22 cellular contexts compared by ENCODE assay signal in genomic region chr9:97052735-97053134, GRCh38. TPM values are rescaled to one million over a fixed set of nuclear protein-coding genes. Genes with fewer than 3 reads are reported as not detected.
"Had no signal": no experiment of that assay in that cellular context is flagged by ENCODE, and none has a peak within 500 bp of the region (broad histone marks: within the 10 kb centered on the region; RNA-seq: fewer than 3 reads in every experiment).

No MANE protein-coding gene starts in this region.

- H3K4me3 Mint-ChIP-seq: activated CD4-positive, alpha-beta T cell treated with anti-CD3 and anti-CD28 coated beads for 36 hours; activated naive CD8-positive, alpha-beta T cell treated with anti-CD3 and anti-CD28 coated beads for 36 hours; central memory CD8-positive, alpha-beta T cell; effector memory CD8-positive, alpha-beta T cell; stimulated activated naive B cell treated with anti-CD40 and anti-IgM and Interleukin-4, amounts not matched to agents 10 μg/mL and 1 μg/mL and 100 μg/mL, for 72 hours; type B pancreatic cell had no signal

- H3K27me3 ChIP-seq: testis, vagina had no signal

- H3K9me3 ChIP-seq: gastroesophageal sphincter, left ventricle myocardium inferior, mucosa of descending colon, testis, vagina had no signal

- H3K4me3 ChIP-seq: gastroesophageal sphincter, left ventricle myocardium inferior, mucosa of descending colon, smooth muscle cell, testis, vagina had no signal

- DNase-seq: activated CD4-positive, alpha-beta T cell treated with anti-CD3 and anti-CD28 coated beads for 36 hours; activated CD4-positive, alpha-beta T cell treated with anti-CD3 and anti-CD28 coated beads, Interleukin-2, amount 50 U/mL, for 48 hours; activated naive CD4-positive, alpha-beta T cell treated with Interleukin-2 at 50 U/mL for 16 hours; activated naive CD8-positive, alpha-beta T cell treated with anti-CD3 and anti-CD28 coated beads for 36 hours; activated T-cell treated with anti-CD3 and anti-CD28 coated beads, Interleukin-2, amount 50 U/mL, for 48 hours; effector memory CD8-positive, alpha-beta T cell; left ventricle myocardium inferior; mammary epithelial cell; mucosa of descending colon; stimulated activated CD4-positive, alpha-beta T cell treated with anti-CD3 and anti-CD28 coated beads, Interleukin-15, amount 100 ng/mL, for 24 hours; stimulated activated CD4-positive, alpha-beta T cell treated with anti-CD3 and anti-CD28 coated beads, Interleukin-2, amount 100 ng/mL, for 48 hours; stimulated activated CD8-positive, alpha-beta memory T cell treated with anti-CD3 and anti-CD28 coated beads, Interleukin-4, amount 100 ng/mL, for 48 hours; stimulated activated naive B cell treated with anti-CD40 and anti-IgM and Interleukin-4, amounts not matched to agents 10 μg/mL and 1 μg/mL and 100 μg/mL, for 72 hours; T-helper 1 cell; testis had no signal

- H3K36me3 ChIP-seq: gastroesophageal sphincter, left ventricle myocardium inferior, vagina had no signal

- H3K36me3 Mint-ChIP-seq: activated naive CD8-positive, alpha-beta T cell treated with anti-CD3 and anti-CD28 coated beads for 36 hours; stimulated activated naive B cell treated with anti-CD40 and anti-IgM and Interleukin-4, amounts not matched to agents 10 μg/mL and 1 μg/mL and 100 μg/mL, for 72 hours; type B pancreatic cell had no signal

- ATAC-seq: activated CD4-positive, alpha-beta T cell treated with anti-CD3 and anti-CD28 coated beads for 36 hours; effector memory CD8-positive, alpha-beta T cell; gastroesophageal sphincter; mucosa of descending colon; sciatic nerve; stimulated activated naive B cell treated with anti-CD40 and anti-IgM and Interleukin-4, amounts not matched to agents 10 μg/mL and 1 μg/mL and 100 μg/mL, for 72 hours had no signal

- H3K27ac Mint-ChIP-seq: activated CD4-positive, alpha-beta T cell treated with anti-CD3 and anti-CD28 coated beads for 36 hours; activated naive CD8-positive, alpha-beta T cell treated with anti-CD3 and anti-CD28 coated beads for 36 hours; effector memory CD8-positive, alpha-beta T cell; stimulated activated naive B cell treated with anti-CD40 and anti-IgM and Interleukin-4, amounts not matched to agents 10 μg/mL and 1 μg/mL and 100 μg/mL, for 72 hours; type B pancreatic cell had no signal

- H3K9me3 Mint-ChIP-seq: activated naive CD8-positive, alpha-beta T cell treated with anti-CD3 and anti-CD28 coated beads for 36 hours; central memory CD8-positive, alpha-beta T cell; effector memory CD8-positive, alpha-beta T cell; stimulated activated naive B cell treated with anti-CD40 and anti-IgM and Interleukin-4, amounts not matched to agents 10 μg/mL and 1 μg/mL and 100 μg/mL, for 72 hours; type B pancreatic cell had no signal

- H3K4me1 ChIP-seq: gastroesophageal sphincter, left ventricle myocardium inferior, vagina had no signal

- H3K27ac ChIP-seq: gastroesophageal sphincter, left ventricle myocardium inferior, vagina had no signal

- H3K4me1 Mint-ChIP-seq: activated CD4-positive, alpha-beta T cell treated with anti-CD3 and anti-CD28 coated beads for 36 hours; activated naive CD8-positive, alpha-beta T cell treated with anti-CD3 and anti-CD28 coated beads for 36 hours; central memory CD8-positive, alpha-beta T cell; stimulated activated naive B cell treated with anti-CD40 and anti-IgM and Interleukin-4, amounts not matched to agents 10 μg/mL and 1 μg/mL and 100 μg/mL, for 72 hours had no signal

RNA-seq across cellular contexts. Expression of gene CTSV, which starts 13.8 kb away (rescaled TPM):
- total RNA-seq: posterior vena cava, sciatic nerve had no signal
